Comparison of ENCODE assay signal across 35 cellular contexts in the genomic region with DNA sequence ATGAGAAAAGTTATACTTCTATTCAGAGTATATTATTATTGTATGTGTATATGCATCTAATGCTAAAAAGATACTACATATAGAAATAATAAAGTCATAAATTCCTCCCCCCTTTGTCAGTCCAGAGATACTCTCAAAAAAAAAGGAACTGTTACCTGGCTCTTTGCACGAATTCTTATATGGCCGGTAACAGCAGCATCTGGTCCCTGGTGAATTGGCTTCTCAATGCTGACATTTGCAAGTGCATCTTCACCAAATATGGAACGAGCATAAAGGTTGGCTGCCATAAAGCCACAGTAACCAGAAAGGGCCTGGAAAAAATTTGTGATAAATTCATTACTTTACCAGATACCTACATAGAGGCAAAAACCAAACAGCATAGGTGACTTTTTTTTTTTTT.
"Had no signal": no experiment of that assay in that cellular context is flagged by ENCODE, and none has a peak within 500 bp of the region (broad histone marks: within the 10 kb centered on the region; RNA-seq: fewer than 3 reads in every experiment).

No MANE protein-coding gene starts in this region.

- H3K4me1 Mint-ChIP-seq: activated CD4-positive, alpha-beta T cell treated with anti-CD3 and anti-CD28 coated beads for 36 hours; brain; central memory CD8-positive, alpha-beta T cell; T-cell had no signal

- H3K4me3 Mint-ChIP-seq: activated CD4-positive, alpha-beta memory T cell treated with anti-CD3 and anti-CD28 coated beads, Interleukin-2, amount 10 ng/mL, durations not matched to agents 7 days and 5 days; activated CD4-positive, alpha-beta T cell treated with anti-CD3 and anti-CD28 coated beads for 36 hours; activated CD4-positive, alpha-beta T cell treated with anti-CD3 and anti-CD28 coated beads, Interleukin-2, amount 10 ng/mL, durations not matched to agents 7 days and 5 days; activated CD8-positive, alpha-beta memory T cell treated with anti-CD3 and anti-CD28 coated beads, Interleukin-2, amount 10 ng/mL, durations not matched to agents 7 days and 5 days; activated CD8-positive, alpha-beta T cell treated with anti-CD3 and anti-CD28 coated beads, Interleukin-2, amount 10 ng/mL, durations not matched to agents 7 days and 5 days; activated naive CD8-positive, alpha-beta T cell; activated T-cell treated with anti-CD3 and anti-CD28 coated beads, Interleukin-2, amount 50 U/mL, for 24 hours; brain; central memory CD8-positive, alpha-beta T cell; T-cell; T-helper 2 cell treated with Interferon-gamma antibody and Interleukin-4, amounts not matched to agents 5 μg/mL and 100 μg/mL, for 36 hours had no signal

- DNase-seq: activated CD4-positive, alpha-beta memory T cell treated with anti-CD3 and anti-CD28 coated beads, Interleukin-2, amount 10 ng/mL, durations not matched to agents 7 days and 5 days; activated CD4-positive, alpha-beta T cell treated with anti-CD3 and anti-CD28 coated beads for 1 hour; activated CD4-positive, alpha-beta T cell treated with anti-CD3 and anti-CD28 coated beads for 36 hours; activated CD4-positive, alpha-beta T cell treated with anti-CD3 and anti-CD28 coated beads for 48 hours; activated CD4-positive, alpha-beta T cell treated with anti-CD3 and anti-CD28 coated beads, Interleukin-2, amount 10 ng/mL, durations not matched to agents 7 days and 5 days; activated CD4-positive, alpha-beta T cell treated with anti-CD3 and anti-CD28 coated beads, Interleukin-2, amount 50 U/mL, for 48 hours; activated CD4-positive, CD25-positive, alpha-beta regulatory T cell; activated CD8-positive, alpha-beta memory T cell treated with anti-CD3 and anti-CD28 coated beads for 24 hours; activated CD8-positive, alpha-beta memory T cell treated with anti-CD3 and anti-CD28 coated beads, Interleukin-2, amount 10 ng/mL, durations not matched to agents 7 days and 5 days; activated CD8-positive, alpha-beta memory T cell treated with anti-CD3 and anti-CD28 coated beads, Interleukin-2, amount 50 U/mL, for 48 hours; activated CD8-positive, alpha-beta T cell treated with anti-CD3 and anti-CD28 coated beads, Interleukin-2, amount 10 ng/mL, durations not matched to agents 7 days and 5 days; activated effector memory CD4-positive, alpha-beta T cell treated with Interleukin-2 at 50 U/mL for 16 hours; activated gamma-delta T cell; activated naive CD4-positive, alpha-beta T cell treated with anti-CD3 and anti-CD28 coated beads, Interleukin-2, amount 50 U/mL, for 16 hours; activated naive CD4-positive, alpha-beta T cell treated with Interleukin-2 at 50 U/mL for 16 hours; activated T-cell treated with anti-CD3 and anti-CD28 coated beads, Interleukin-2, amount 50 U/mL, for 24 hours; activated T-cell treated with anti-CD3 and anti-CD28 coated beads, Interleukin-2, amount 50 U/mL, for 48 hours; amygdala; anterior cingulate cortex; caudate nucleus; cerebellar nuclear complex; T-cell; T-helper 2 cell; T-helper 9 cell had no signal

- H3K27me3 Mint-ChIP-seq: activated CD4-positive, alpha-beta memory T cell treated with anti-CD3 and anti-CD28 coated beads, Interleukin-2, amount 10 ng/mL, durations not matched to agents 7 days and 5 days; activated CD4-positive, alpha-beta T cell treated with anti-CD3 and anti-CD28 coated beads for 36 hours; activated CD4-positive, alpha-beta T cell treated with anti-CD3 and anti-CD28 coated beads, Interleukin-2, amount 10 ng/mL, durations not matched to agents 7 days and 5 days; activated CD8-positive, alpha-beta memory T cell treated with anti-CD3 and anti-CD28 coated beads, Interleukin-2, amount 10 ng/mL, durations not matched to agents 7 days and 5 days; activated naive CD8-positive, alpha-beta T cell; activated T-cell treated with anti-CD3 and anti-CD28 coated beads, Interleukin-2, amount 50 U/mL, for 24 hours; brain; central memory CD8-positive, alpha-beta T cell; T-cell had no signal

- ATAC-seq: activated CD4-positive, alpha-beta T cell treated with anti-CD3 and anti-CD28 coated beads for 36 hours; activated CD4-positive, CD25-positive, alpha-beta regulatory T cell treated with anti-CD3 and anti-CD28 coated beads, Interleukin-2, amount 50 U/mL, for 24 hours; activated CD8-positive, alpha-beta memory T cell treated with anti-CD3 and anti-CD28 coated beads, Interleukin-2, amount 10 ng/mL, durations not matched to agents 7 days and 5 days; activated CD8-positive, alpha-beta T cell treated with anti-CD3 and anti-CD28 coated beads, Interleukin-2, amount 10 ng/mL, durations not matched to agents 7 days and 5 days; T-cell had no signal

- FAIRE-seq: bronchial epithelial cell, TTC549 had no signal

- H3K9me3 ChIP-seq: ascending aorta had no signal

- H3K9me3 Mint-ChIP-seq: activated CD4-positive, alpha-beta memory T cell treated with anti-CD3 and anti-CD28 coated beads, Interleukin-2, amount 10 ng/mL, durations not matched to agents 7 days and 5 days; activated CD4-positive, alpha-beta T cell treated with anti-CD3 and anti-CD28 coated beads, Interleukin-2, amount 10 ng/mL, durations not matched to agents 7 days and 5 days; activated T-cell treated with anti-CD3 and anti-CD28 coated beads, Interleukin-2, amount 50 U/mL, for 24 hours; activated T-helper 2 cell treated with anti-CD3 and anti-CD28 coated beads, Interferon-gamma antibody, Interleukin-2, Interleukin-4, amounts not matched to agents 10 μg/mL and 5 μg/mL and 100 μg/mL, durations not matched to agents 14 hours and 24 hours and 36 hours; brain; central memory CD8-positive, alpha-beta T cell; T-cell; T-helper 2 cell treated with Interferon-gamma antibody and Interleukin-4, amounts not matched to agents 5 μg/mL and 100 μg/mL, for 36 hours had no signal

- H3K27ac ChIP-seq: ascending aorta, cardiac muscle cell, VCaP had no signal

- H3K27ac Mint-ChIP-seq: activated CD4-positive, alpha-beta memory T cell treated with anti-CD3 and anti-CD28 coated beads, Interleukin-2, amount 10 ng/mL, durations not matched to agents 7 days and 5 days; activated CD4-positive, alpha-beta T cell treated with anti-CD3 and anti-CD28 coated beads for 36 hours; activated CD4-positive, alpha-beta T cell treated with anti-CD3 and anti-CD28 coated beads, Interleukin-2, amount 10 ng/mL, durations not matched to agents 7 days and 5 days; activated CD8-positive, alpha-beta memory T cell treated with anti-CD3 and anti-CD28 coated beads, Interleukin-2, amount 10 ng/mL, durations not matched to agents 7 days and 5 days; activated CD8-positive, alpha-beta T cell treated with anti-CD3 and anti-CD28 coated beads, Interleukin-2, amount 10 ng/mL, durations not matched to agents 7 days and 5 days; activated naive CD8-positive, alpha-beta T cell; activated T-cell treated with anti-CD3 and anti-CD28 coated beads, Interleukin-2, amount 50 U/mL, for 24 hours; activated T-helper 2 cell treated with anti-CD3 and anti-CD28 coated beads, Interferon-gamma antibody, Interleukin-2, Interleukin-4, amounts not matched to agents 10 μg/mL and 5 μg/mL and 100 μg/mL, durations not matched to agents 14 hours and 24 hours and 36 hours; brain; T-cell; T-helper 2 cell treated with Interferon-gamma antibody and Interleukin-4, amounts not matched to agents 5 μg/mL and 100 μg/mL, for 36 hours had no signal

- H3K4me3 ChIP-seq: ascending aorta, cardiac muscle cell had no signal

- H3K27me3 ChIP-seq: ascending aorta, cardiac muscle cell had no signal

- H3K4me1 ChIP-seq: ascending aorta had no signal
